ENCODE assay signal across 11 cellular contexts in the genomic region with DNA sequence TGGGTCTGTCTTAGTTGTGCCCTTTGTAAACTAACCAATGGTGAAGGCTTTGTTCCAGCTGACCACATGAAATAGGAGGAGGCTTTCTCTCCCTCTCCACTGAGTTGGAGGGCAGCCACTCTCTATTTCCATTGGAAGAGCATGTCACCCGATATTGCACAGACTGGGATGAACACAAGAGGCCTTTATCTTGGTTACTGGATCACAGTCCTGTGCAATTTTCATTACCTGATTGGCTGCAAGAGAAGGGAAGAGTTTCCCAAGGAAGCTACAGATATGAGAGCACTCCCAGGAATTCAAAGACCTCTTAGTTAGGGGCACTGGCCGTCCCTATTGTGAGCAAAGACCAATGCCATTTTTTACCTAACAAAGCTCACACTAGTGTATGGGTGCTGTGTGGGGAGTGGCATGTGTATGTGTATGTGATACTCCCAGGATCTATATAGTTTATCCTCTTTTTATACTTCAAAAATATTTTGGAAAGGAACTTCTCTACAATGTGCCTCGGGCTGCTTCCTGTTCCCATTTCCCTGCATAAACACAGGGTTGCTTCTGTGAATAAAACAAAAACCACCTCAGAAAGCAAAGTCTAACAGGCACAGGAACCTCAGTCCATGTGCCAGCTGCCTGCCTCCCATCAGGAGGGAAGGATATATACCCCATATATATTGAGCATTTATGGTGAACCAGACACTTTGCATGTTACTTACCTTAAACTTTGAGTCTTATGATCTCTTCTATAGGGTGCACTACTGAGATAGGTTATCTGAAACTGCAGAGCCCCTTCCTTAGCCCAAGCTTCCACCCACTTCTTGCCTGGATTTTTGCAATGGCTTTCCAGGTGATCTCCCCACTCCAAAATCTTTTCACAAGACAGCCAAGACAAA.
DNase-seq lines count a peak whose midpoint lies in the region; TF ChIP-seq lines count a peak whose summit lies in the region.
"Had no signal": no experiment of that assay in that cellular context is flagged by ENCODE, and none has a peak within 500 bp of the region (broad histone marks: within the 10 kb centered on the region; RNA-seq: fewer than 3 reads in every experiment).

No MANE protein-coding gene starts in this region.

- no peaks in the 10 kb centered on the region for H3K4me1 Mint-ChIP-seq in activated T-helper 2 cell treated with anti-CD3 and anti-CD28 coated beads, Interferon-gamma antibody, Interleukin-2, Interleukin-4, amounts not matched to agents 10 μg/mL and 5 μg/mL and 100 μg/mL, durations not matched to agents 14 hours and 24 hours and 36 hours (ENCODE audit: low read depth)

- no peak for TF ChIP-seq CTCF in fibroblast of villous mesenchyme (IDR thresholded peaks at IDR 0.05; ENCODE audit: insufficient read depth, low read depth, low read length)

- intact Hi-C loops in activated T-helper 2 cell treated with anti-CD3 and anti-CD28 coated beads, Interferon-gamma antibody, Interleukin-2, Interleukin-4, amounts not matched to agents 10 μg/mL and 5 μg/mL and 100 μg/mL, durations not matched to agents 14 hours and 24 hours and 36 hours (cut with micrococcal nuclease), result no loop called here

- in situ Hi-C loops in KBM-7 (cut with MboI; ENCODE audit: low pct_unique_long_range_greater_than_20kb, low sequenced_read_pairs), result no loop called here

- H3K4me3 Mint-ChIP-seq in activated T-helper 2 cell treated with anti-CD3 and anti-CD28 coated beads, Interferon-gamma antibody, Interleukin-2, Interleukin-4, amounts not matched to agents 10 μg/mL and 5 μg/mL and 100 μg/mL, durations not matched to agents 14 hours and 24 hours and 36 hours (ENCODE audit: low read depth), result no peak overlapping the region
- H3K4me3 Mint-ChIP-seq: activated naive CD8-positive, alpha-beta T cell treated with anti-CD3 and anti-CD28 coated beads, Interleukin-2, amount 10 ng/mL, durations not matched to agents 7 days and 5 days had no signal

- DNase-seq in NCI-H1105 treated with DMSO at 0.1 percent for 48 hours (lab: John Stamatoyannopoulos, UW) (peak; percentile 7), NCI-H1105 (lab: John Stamatoyannopoulos, UW) (no peak), RPMI7951 (ENCODE audit: low read depth) (peak; percentile 98), fibroblast of villous mesenchyme (ENCODE audit: low read depth) (peak; percentile 64), stromal cell of bone marrow (ENCODE audit: low read depth) (peak; percentile 79), NCI-H82 treated with DMSO at 0.1 percent for 48 hours (lab: John Stamatoyannopoulos, UW; ENCODE audit: unreplicated experiment) (no peak), KBM-7 (no peak)
- no peak for DNase-seq in activated T-helper 2 cell treated with anti-CD3 and anti-CD28 coated beads, Interferon-gamma antibody, Interleukin-2, Interleukin-4, amounts not matched to agents 10 μg/mL and 5 μg/mL and 100 μg/mL, durations not matched to agents 14 hours and 24 hours and 36 hours (ENCODE audit: low spot score)
- DNase-seq: activated naive CD8-positive, alpha-beta T cell treated with anti-CD3 and anti-CD28 coated beads, Interleukin-2, amount 10 ng/mL, durations not matched to agents 7 days and 5 days; left cardiac atrium; T-helper 1 cell had no signal

- H3K27ac Mint-ChIP-seq in activated T-helper 2 cell treated with anti-CD3 and anti-CD28 coated beads, Interferon-gamma antibody, Interleukin-2, Interleukin-4, amounts not matched to agents 10 μg/mL and 5 μg/mL and 100 μg/mL, durations not matched to agents 14 hours and 24 hours and 36 hours, result no peak overlapping the region
- H3K27ac Mint-ChIP-seq: activated naive CD8-positive, alpha-beta T cell treated with anti-CD3 and anti-CD28 coated beads, Interleukin-2, amount 10 ng/mL, durations not matched to agents 7 days and 5 days had no signal

- H3K27me3 Mint-ChIP-seq in activated T-helper 2 cell treated with anti-CD3 and anti-CD28 coated beads, Interferon-gamma antibody, Interleukin-2, Interleukin-4, amounts not matched to agents 10 μg/mL and 5 μg/mL and 100 μg/mL, durations not matched to agents 14 hours and 24 hours and 36 hours (ENCODE audit: low read depth), result peaks cover 12% of the 10 kb centered on the region

- no peaks in the 10 kb centered on the region for H3K9me3 Mint-ChIP-seq in activated T-helper 2 cell treated with anti-CD3 and anti-CD28 coated beads, Interferon-gamma antibody, Interleukin-2, Interleukin-4, amounts not matched to agents 10 μg/mL and 5 μg/mL and 100 μg/mL, durations not matched to agents 14 hours and 24 hours and 36 hours

- no peaks in the 10 kb centered on the region for H3K36me3 Mint-ChIP-seq in activated T-helper 2 cell treated with anti-CD3 and anti-CD28 coated beads, Interferon-gamma antibody, Interleukin-2, Interleukin-4, amounts not matched to agents 10 μg/mL and 5 μg/mL and 100 μg/mL, durations not matched to agents 14 hours and 24 hours and 36 hours (ENCODE audit: low read depth)

- no peak overlapping the region for H3K4me3 ChIP-seq in fibroblast of villous mesenchyme (ENCODE audit: low read depth, low read length)

Comparison
In these comparisons a context has a peak if more than half of its experiments do, and no peak if none do; other contexts are left out.
1. DNase-seq: peak in NCI-H1105 treated with DMSO at 0.1 percent for 48 hours (single experiment), RPMI7951 (single experiment), fibroblast of villous mesenchyme (single experiment) and stromal cell of bone marrow (single experiment); none in NCI-H1105 (single experiment), NCI-H82 treated with DMSO at 0.1 percent for 48 hours (single experiment), KBM-7 (single experiment) and activated T-helper 2 cell treated with anti-CD3 and anti-CD28 coated beads, Interferon-gamma antibody, Interleukin-2, Interleukin-4, amounts not matched to agents 10 μg/mL and 5 μg/mL and 100 μg/mL, durations not matched to agents 14 hours and 24 hours and 36 hours (single experiment).